Comparison of ENCODE assay signal across 14 cellular contexts in the genomic region with DNA sequence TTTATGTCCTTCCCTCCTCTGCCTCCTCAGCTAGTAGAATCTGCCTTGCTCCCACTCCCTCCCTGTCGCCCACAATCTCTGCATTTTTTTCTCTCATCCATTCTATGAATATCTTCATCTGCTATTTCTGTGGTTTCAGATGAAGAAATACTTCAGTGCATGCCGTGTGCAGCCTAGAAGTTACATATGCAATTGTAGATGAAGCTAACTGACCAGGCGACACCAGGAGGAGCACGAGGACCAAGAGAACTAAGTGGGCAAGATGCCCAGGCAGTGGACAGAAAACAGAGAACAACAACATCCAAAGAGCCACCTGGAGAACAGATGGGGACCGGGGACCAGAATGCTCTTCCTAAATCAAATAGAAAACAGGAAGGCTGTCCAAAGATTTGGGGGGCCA.
DNase-seq lines count a peak whose midpoint lies in the region; ATAC-seq lines count a peak whose summit lies in the region.
"Had no signal": no experiment of that assay in that cellular context is flagged by ENCODE, and none has a peak within 500 bp of the region (broad histone marks: within the 10 kb centered on the region; RNA-seq: fewer than 3 reads in every experiment).

No MANE protein-coding gene starts in this region.

- intact Hi-C loops in Right ventricle myocardium inferior (cut with DNase I): no loop called here

- DNase-seq in COLO829 (ENCODE audit: low spot score): peak; percentile 15
- peak; percentile 47 for DNase-seq in LHCN-M2 (ENCODE audit: low read depth)
- peak in 39 of 61 donors; percentile 2 to 70 (median 20) for DNase-seq in caudate nucleus (lab: John Stamatoyannopoulos, UW)
- DNase-seq in non-pigmented ciliary epithelial cell (ENCODE audit: low read depth): peak; percentile 44
- DNase-seq in Right ventricle myocardium inferior (ENCODE audit: missing footprints): no peak
- DNase-seq in stimulated activated CD4-positive, alpha-beta T cell treated with anti-CD3 and anti-CD28 coated beads, Interleukin-4, amount 100 ng/mL, for 4 hours: no peak
- DNase-seq in activated CD8-positive, alpha-beta memory T cell treated with anti-CD3 and anti-CD28 coated beads for 24 hours: no peak
- DNase-seq: mucosa of descending colon, NCI-H2029, NCI-H748 treated with DMSO at 0.1 percent for 48 hours, transverse colon had no signal

- ATAC-seq in Right ventricle myocardium inferior: no peak
- ATAC-seq in HG03442 (IDR thresholded peaks at IDR 0.05; ENCODE audit: unreplicated experiment): no peak
- ATAC-seq: mucosa of descending colon had no signal

- H3K27ac ChIP-seq in caudate nucleus (ENCODE audit: low read depth, low read length): no peak overlapping the region
- H3K27ac ChIP-seq: KMS-11, prostate gland, transverse colon had no signal

Comparison
In these comparisons a context has a peak if more than half of its experiments do, and no peak if none do; other contexts are left out.
1. DNase-seq: peak in COLO829 (single experiment), LHCN-M2 (single experiment), caudate nucleus (39 of 61) and non-pigmented ciliary epithelial cell (single experiment); none in Right ventricle myocardium inferior (single experiment), stimulated activated CD4-positive, alpha-beta T cell treated with anti-CD3 and anti-CD28 coated beads, Interleukin-4, amount 100 ng/mL, for 4 hours (0 of 2) and activated CD8-positive, alpha-beta memory T cell treated with anti-CD3 and anti-CD28 coated beads for 24 hours (single experiment).